ENCODE assay signal across 25 cellular contexts in the genomic region with DNA sequence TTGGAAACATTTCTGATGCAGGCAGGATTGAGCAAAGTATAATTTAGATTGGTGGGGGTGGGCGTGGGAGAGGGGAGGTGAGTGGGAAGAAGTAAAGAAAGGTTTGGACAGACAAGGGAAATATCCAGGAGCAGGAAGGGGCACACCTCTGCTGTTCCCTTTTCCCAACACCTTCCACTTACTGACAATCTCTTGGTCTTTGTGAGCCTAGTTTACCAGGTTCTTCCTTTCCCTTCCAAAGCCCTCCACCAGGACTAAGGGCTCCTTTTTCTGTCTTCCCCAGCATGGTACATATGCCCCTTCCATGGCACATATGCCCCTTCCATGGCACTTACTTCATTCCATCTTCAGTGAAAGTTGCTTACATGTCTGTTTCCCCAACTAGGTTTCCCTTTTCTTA. TPM values are rescaled to one million over a fixed set of nuclear protein-coding genes. Genes with fewer than 3 reads are reported as not detected.
DNase-seq lines count a peak whose midpoint lies in the region; ATAC-seq, FAIRE-seq and TF ChIP-seq lines count a peak whose summit lies in the region.
"Had no signal": no experiment of that assay in that cellular context is flagged by ENCODE, and none has a peak within 500 bp of the region (broad histone marks: within the 10 kb centered on the region; RNA-seq: fewer than 3 reads in every experiment).

No MANE protein-coding gene starts in this region.

- H3K27me3 ChIP-seq in breast epithelium (no peaks in the 10 kb centered on the region), astrocyte (ENCODE audit: insufficient read depth, low read length) (no peaks in the 10 kb centered on the region), right lobe of liver (no peaks in the 10 kb centered on the region), vagina (no peaks in the 10 kb centered on the region)
- H3K27me3 ChIP-seq: MG63, spleen, tibial artery had no signal

- POLR2A ChIA-PET in MCF 10A (lab: Yijun Ruan, JAX): interaction anchor here (1.0 to 7.3 kb wide), 8 partner anchors 8 to 68 kb away, joined by 3 to 73 read pairs (median 9); partner anchors contain the start of gene VPS36

- H3K27ac Mint-ChIP-seq in MCF 10A (ENCODE audit: low read depth, unreplicated experiment): peak overlapping the region; percentile 88
- peak overlapping the region; percentile 28 for H3K27ac Mint-ChIP-seq in astrocyte (ENCODE audit: unreplicated experiment)

- TF ChIP-seq CTCF in MCF 10A (IDR thresholded peaks at IDR 0.05; ENCODE audit: unreplicated experiment) (no peak), breast epithelium (IDR thresholded peaks at IDR 0.05) (no peak), astrocyte (IDR thresholded peaks at IDR 0.05; ENCODE audit: insufficient read depth, low read depth, low read length) (no peak), right lobe of liver (IDR thresholded peaks at IDR 0.05) (no peak), vagina (IDR thresholded peaks at IDR 0.05) (no peak)

- H3K4me3 Mint-ChIP-seq in MCF 10A (ENCODE audit: unreplicated experiment) (no peak overlapping the region), astrocyte (ENCODE audit: unreplicated experiment) (no peak overlapping the region)

- H2AFZ ChIP-seq in astrocyte (ENCODE audit: low read depth, low read length): no peak overlapping the region

- CTCF ChIA-PET in MCF 10A (lab: Yijun Ruan, JAX): interaction anchor here (0.7 to 3.0 kb wide), 3 partner anchors 36 to 51 kb away, joined by 3 to 31 read pairs (median 3); partner anchors contain the start of gene VPS36

- ATAC-seq in right lobe of liver (peak; percentile 26 to 37 (median 37)), GM21786 (IDR thresholded peaks at IDR 0.05; ENCODE audit: unreplicated experiment) (no peak)
- ATAC-seq: mucosa of descending colon had no signal

- WGBS in right lobe of liver (ENCODE audit: insufficient coverage, low coverage, low lambda C conversion rate, missing lambda C conversion rate): 60% methylated on average over 1 of the region's 1 CpG

- no peak for DNase-seq in MCF 10A (ENCODE audit: unreplicated experiment)
- no peak for DNase-seq in breast epithelium (ENCODE audit: low spot score in 2 of 2)
- DNase-seq in astrocyte (ENCODE audit: low read depth): no peak
- no peak for DNase-seq in right lobe of liver
- DNase-seq in NCI-H1105 treated with DMSO at 0.1 percent for 48 hours (lab: John Stamatoyannopoulos, UW): no peak
- no peak for DNase-seq in NCI-H1694 treated with DMSO at 0.1 percent for 48 hours (lab: John Stamatoyannopoulos, UW)
- DNase-seq in vagina (ENCODE audit: extremely low spot score in 2 of 2): no peak
- DNase-seq: activated CD4-positive, alpha-beta T cell treated with anti-CD3 and anti-CD28 coated beads, Interleukin-2, amount 50 U/mL, for 1 hour; activated CD8-positive, alpha-beta memory T cell treated with anti-CD3 and anti-CD28 coated beads, Interleukin-2, amount 50 U/mL, for 4 hours; caudate nucleus; H7; MG63; mucosa of descending colon; NCI-H1417 treated with DMSO at 0.1 percent for 48 hours; NCI-H2171 treated with DMSO at 0.1 percent for 48 hours; NCI-H526 treated with DMSO at 0.1 percent for 48 hours; SK-N-SH; spleen; stimulated activated CD4-positive, alpha-beta T cell treated with anti-CD3 and anti-CD28 coated beads, Interleukin-4, amount 100 ng/mL, for 1 hour; stimulated activated naive CD8-positive, alpha-beta T cell treated with anti-CD3 and anti-CD28 coated beads, Interleukin-15, Interleukin-2, amounts not matched to agents 100 U/mL and 50 U/mL, for 24 hours; tibial artery had no signal

- H3K36me3 ChIP-seq in breast epithelium (peaks cover 5% of the 10 kb centered on the region), astrocyte (ENCODE audit: insufficient read depth, low read length) (peaks cover 20% of the 10 kb centered on the region), right lobe of liver (peaks cover 0 to 30% (median 5%) of the 10 kb centered on the region in 4 donors), vagina (peaks cover 0 to 6% of the 10 kb centered on the region in 2 donors)

- H3K9ac ChIP-seq in astrocyte (ENCODE audit: low read length): no peak overlapping the region
- H3K9ac ChIP-seq: BLaER1 treated with 17β-estradiol and CSF1 and Interleukin-3, amounts not matched to agents 10 nM and 100 nM; SK-N-SH had no signal

- H3K4me1 Mint-ChIP-seq in MCF 10A (ENCODE audit: insufficient read depth, unreplicated experiment): peaks cover 33% of the 10 kb centered on the region
- H3K4me1 Mint-ChIP-seq in astrocyte (ENCODE audit: low read depth, unreplicated experiment): peaks cover 39% of the 10 kb centered on the region

- H3K9me3 ChIP-seq in breast epithelium: no peaks in the 10 kb centered on the region
- no peaks in the 10 kb centered on the region for H3K9me3 ChIP-seq in astrocyte (ENCODE audit: insufficient read depth, low read depth, low read length)
- no peaks in the 10 kb centered on the region for H3K9me3 ChIP-seq in right lobe of liver
- H3K9me3 ChIP-seq in vagina: no peaks in the 10 kb centered on the region
- H3K9me3 ChIP-seq: MG63, mucosa of descending colon, SK-N-SH, tibial artery had no signal

- TF ChIP-seq POLR2A in breast epithelium (IDR thresholded peaks at IDR 0.05) (no peak), right lobe of liver (IDR thresholded peaks at IDR 0.05) (no peak), vagina (IDR thresholded peaks at IDR 0.05) (no peak)

- no peaks in the 10 kb centered on the region for H4K20me1 ChIP-seq in astrocyte (ENCODE audit: insufficient read depth, low read length)
- H4K20me1 ChIP-seq: BLaER1 treated with 17β-estradiol and CSF1 and Interleukin-3, amounts not matched to agents 10 nM and 100 nM had no signal

- peaks cover 39% of the 10 kb centered on the region for H3K36me3 Mint-ChIP-seq in MCF 10A (ENCODE audit: insufficient read depth, unreplicated experiment)
- peaks cover 13% of the 10 kb centered on the region for H3K36me3 Mint-ChIP-seq in astrocyte (ENCODE audit: low read depth, unreplicated experiment)

- H3K27ac ChIP-seq in breast epithelium: no peak overlapping the region
- H3K27ac ChIP-seq in astrocyte (ENCODE audit: low read depth, low read length): no peak overlapping the region
- peak overlapping the region in 1 of 3 donors; percentile 35 for H3K27ac ChIP-seq in right lobe of liver
- no peak overlapping the region for H3K27ac ChIP-seq in vagina
- H3K27ac ChIP-seq: BLaER1 treated with 17β-estradiol and CSF1 and Interleukin-3, amounts not matched to agents 10 nM and 100 nM; spleen; tibial artery; VCaP had no signal

- H3K27me3 Mint-ChIP-seq in MCF 10A (ENCODE audit: insufficient read depth, unreplicated experiment) (no peaks in the 10 kb centered on the region), astrocyte (ENCODE audit: low read depth, unreplicated experiment) (no peaks in the 10 kb centered on the region)

- H3K9me3 Mint-ChIP-seq in MCF 10A (ENCODE audit: unreplicated experiment) (no peaks in the 10 kb centered on the region), astrocyte (ENCODE audit: unreplicated experiment) (no peaks in the 10 kb centered on the region)

- H3K4me1 ChIP-seq in breast epithelium (no peaks in the 10 kb centered on the region), astrocyte (ENCODE audit: insufficient read depth, low read length) (peaks cover 17% of the 10 kb centered on the region), right lobe of liver (peaks cover 0 to 9% (median 0%) of the 10 kb centered on the region in 4 donors), vagina (no peaks in the 10 kb centered on the region)
- H3K4me1 ChIP-seq: BLaER1 treated with 17β-estradiol and CSF1 and Interleukin-3, amounts not matched to agents 10 nM and 100 nM; spleen had no signal

- no peak overlapping the region for H3K4me2 ChIP-seq in astrocyte (ENCODE audit: low read length)
- H3K4me2 ChIP-seq: BLaER1 treated with 17β-estradiol and CSF1 and Interleukin-3, amounts not matched to agents 10 nM and 100 nM; SK-N-SH had no signal

- FAIRE-seq in astrocyte (lab: Jason Lieb, UNC): no peak
- FAIRE-seq: endothelial cell of umbilical vein had no signal

- intact Hi-C loops in MCF 10A (cut with micrococcal nuclease) (no loop called here), breast epithelium (cut with DNase I; ENCODE audit: low total_unique reads) (no loop called here), right lobe of liver (cut with DNase I) (no loop called here), vagina (cut with DNase I) (no loop called here)

- H3K79me2 ChIP-seq in astrocyte (ENCODE audit: insufficient read depth, low read length): no peaks in the 10 kb centered on the region

- no peak overlapping the region for H3K4me3 ChIP-seq in breast epithelium
- H3K4me3 ChIP-seq in astrocyte (ENCODE audit: insufficient read depth, low read depth, low read length): no peak overlapping the region
- no peak overlapping the region for H3K4me3 ChIP-seq in right lobe of liver
- no peak overlapping the region for H3K4me3 ChIP-seq in vagina
- H3K4me3 ChIP-seq: BLaER1 treated with 17β-estradiol and CSF1 and Interleukin-3, amounts not matched to agents 10 nM and 100 nM; MG63; mucosa of descending colon; spleen; tibial artery had no signal

- BruUV-seq in MCF 10A (replicated peaks; lab: Mats Ljungman, UMichigan): no TSS peak

RNA-seq across cellular contexts. Expression of gene THSD1, which starts 6.2 kb away (rescaled TPM):
- total RNA-seq in MCF 10A (2022): 13.3 and 16.7 TPM in 2 replicates
- total RNA-seq in breast epithelium: 1 to 10 TPM; 5.8 to 9.8 (median 9.1) TPM
- total RNA-seq in astrocyte: 14.4 and 18.7 TPM in 2 replicates
- 1 to 10 TPM in 5 of 6 experiments, under 1 TPM in 1; 0.95 to 2.3 (median 1.5) TPM for total RNA-seq in right lobe of liver
- total RNA-seq in vagina: 6.4 TPM

RNA-seq across cellular contexts. Expression of gene VPS36, which starts 38.3 kb away (rescaled TPM):
- total RNA-seq in MCF 10A (2022) (42.8 and 43.4 TPM in 2 replicates), breast epithelium (10 to 100 TPM; 44.0 to 97.6 (median 65.5) TPM), astrocyte (39.8 and 41.8 TPM in 2 replicates), right lobe of liver (10 to 100 TPM; 14.6 to 25.7 (median 21.5) TPM), vagina (57.2 TPM)

RNA-seq across cellular contexts. Expression of gene CKAP2, which starts 43.1 kb away (rescaled TPM):
- 37.9 and 50.7 TPM in 2 replicates for total RNA-seq in MCF 10A (2022)
- 10 to 100 TPM in 1 of 3 donors, 1 to 10 TPM in 2; 6.9 to 11.0 (median 8.6) TPM for total RNA-seq in breast epithelium
- total RNA-seq in astrocyte: 43.2 and 48.4 TPM in 2 replicates
- total RNA-seq in right lobe of liver: 1 to 10 TPM; 2.1 to 7.2 (median 4.3) TPM
- 12.8 TPM for total RNA-seq in vagina
